In the genomic region with DNA sequence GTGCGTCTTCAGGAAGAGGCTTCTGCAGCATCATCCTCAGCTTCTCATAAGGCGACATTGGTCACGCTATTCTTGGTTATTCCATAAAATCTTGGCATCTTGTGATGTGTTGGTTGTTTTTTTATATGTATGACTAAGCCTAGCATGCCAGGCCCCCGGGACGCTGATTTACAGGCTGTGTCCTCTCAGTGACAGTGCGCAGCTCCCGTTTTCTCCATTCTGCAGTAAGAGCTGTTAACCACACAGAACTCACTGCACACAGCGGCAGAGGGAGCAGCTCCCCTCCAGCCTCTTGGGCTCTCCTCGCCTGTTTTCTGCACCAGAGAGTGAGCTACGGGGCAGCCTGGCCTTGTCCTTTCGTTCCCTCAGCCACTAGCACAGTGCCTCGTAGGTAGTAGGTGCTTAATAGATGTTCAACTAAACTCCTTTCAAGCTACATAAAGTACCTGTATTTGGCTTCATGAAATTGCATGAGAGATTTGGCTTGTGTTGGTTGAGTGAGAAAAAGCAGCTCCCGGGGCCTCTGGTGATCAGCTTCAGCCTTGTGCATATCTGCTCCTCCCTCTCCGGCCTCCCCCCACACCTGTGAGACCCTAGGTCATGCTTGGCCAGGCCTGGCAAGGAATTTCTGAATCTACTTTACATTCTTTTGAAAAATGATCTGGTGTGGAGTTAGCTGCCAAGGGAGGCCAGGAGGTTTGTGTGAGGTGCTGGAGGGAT, we compare ENCODE assay signal across 19 cellular contexts.
DNase-seq lines count a peak whose midpoint lies in the region; TF ChIP-seq lines count a peak whose summit lies in the region.
"Had no signal": no experiment of that assay in that cellular context is flagged by ENCODE, and none has a peak within 500 bp of the region (broad histone marks: within the 10 kb centered on the region; RNA-seq: fewer than 3 reads in every experiment).

No MANE protein-coding gene starts in this region.

- H4K20me1 ChIP-seq in BLaER1 treated with 17β-estradiol and CSF1 and Interleukin-3, amounts not matched to agents 10 nM and 100 nM: no peaks in the 10 kb centered on the region

- no peak for TF ChIP-seq CTCF in GM13976 (IDR thresholded peaks at IDR 0.05; ENCODE audit: borderline replicate concordance, control extremely low read depth, extremely low read depth, insufficient read depth, missing control alignments)

- no peaks in the 10 kb centered on the region for H3K9me3 ChIP-seq in BLaER1 treated with 17β-estradiol and CSF1 and Interleukin-3, amounts not matched to agents 10 nM and 100 nM (replicated peaks in 1 of 11)
- H3K9me3 ChIP-seq: BE2C, MG63 had no signal

- H3K4me3 ChIP-seq in BLaER1 treated with 17β-estradiol and CSF1 and Interleukin-3, amounts not matched to agents 10 nM and 100 nM: no peak overlapping the region
- no peak overlapping the region for H3K4me3 ChIP-seq in H7 (ENCODE audit: insufficient read depth, low read depth, low read length)
- H3K4me3 ChIP-seq: GM12878, MG63 had no signal

- peak; percentile 28 for DNase-seq in H7
- DNase-seq in foreskin melanocyte: peak; percentile 80
- DNase-seq in posterior vena cava (ENCODE audit: low spot score): peak; percentile 57
- DNase-seq in GM13976 (ENCODE audit: low spot score): no peak
- no peak for DNase-seq in T1000 (lab: John Stamatoyannopoulos, UW)
- no peak for DNase-seq in globus pallidus (ENCODE audit: low spot score)
- DNase-seq: BE2C; CD8-positive, alpha-beta T cell; DMS79; HCEC 1CT; MG63; NCI-H1092; NCI-H1694; NCI-H446; NCI-H69; NK-92 treated with Interleukin-12 subunit alpha and Interleukin-12 subunit beta, amount 100 ng/mL, for 24 hours; SHP77 treated with DMSO at 0.1 percent for 48 hours had no signal

- intact Hi-C loops in posterior vena cava (cut with DNase I): no loop called here

- H3K27ac ChIP-seq in BLaER1 treated with 17β-estradiol and CSF1 and Interleukin-3, amounts not matched to agents 10 nM and 100 nM: no peak overlapping the region

- no peaks in the 10 kb centered on the region for H3K27me3 ChIP-seq in BLaER1 treated with 17β-estradiol and CSF1 and Interleukin-3, amounts not matched to agents 10 nM and 100 nM
- H3K27me3 ChIP-seq in H7 (ENCODE audit: control insufficient read depth, insufficient read depth, low read length): no peaks in the 10 kb centered on the region
- H3K27me3 ChIP-seq: BE2C had no signal

- H3K4me2 ChIP-seq in BLaER1 treated with 17β-estradiol and CSF1 and Interleukin-3, amounts not matched to agents 10 nM and 100 nM: peak overlapping the region in 8 of 11 experiments; percentile 0 to 82 (median 62); a peak in 13 of 22 replicates

- in situ Hi-C loops in GM13976 (cut with MboI; ENCODE audit: low sequenced_read_pairs, unreplicated experiment): no loop called here

- H3K36me3 ChIP-seq in BLaER1 treated with 17β-estradiol and CSF1 and Interleukin-3, amounts not matched to agents 10 nM and 100 nM: no peaks in the 10 kb centered on the region
- H3K36me3 ChIP-seq in H7 (replicated peaks; ENCODE audit: control insufficient read depth, insufficient read depth, low read length): no peaks in the 10 kb centered on the region
- H3K36me3 ChIP-seq: BE2C, MG63 had no signal

- no peak overlapping the region for H3K9ac ChIP-seq in BLaER1 treated with 17β-estradiol and CSF1 and Interleukin-3, amounts not matched to agents 10 nM and 100 nM

- peaks cover 9 to 53% (median 40%) of the 10 kb centered on the region in 10 experiments; a peak in 19 of 20 replicates for H3K4me1 ChIP-seq in BLaER1 treated with 17β-estradiol and CSF1 and Interleukin-3, amounts not matched to agents 10 nM and 100 nM
- H3K4me1 ChIP-seq: BE2C had no signal

Comparison
In these comparisons a context has a peak if more than half of its experiments do, and no peak if none do; other contexts are left out.
1. DNase-seq: peak in H7 (single experiment), foreskin melanocyte (single experiment) and posterior vena cava (single experiment); none in GM13976 (single experiment), T1000 (single experiment) and globus pallidus (single experiment).